ENCODE assay signal across 7 cellular contexts in the genomic region with DNA sequence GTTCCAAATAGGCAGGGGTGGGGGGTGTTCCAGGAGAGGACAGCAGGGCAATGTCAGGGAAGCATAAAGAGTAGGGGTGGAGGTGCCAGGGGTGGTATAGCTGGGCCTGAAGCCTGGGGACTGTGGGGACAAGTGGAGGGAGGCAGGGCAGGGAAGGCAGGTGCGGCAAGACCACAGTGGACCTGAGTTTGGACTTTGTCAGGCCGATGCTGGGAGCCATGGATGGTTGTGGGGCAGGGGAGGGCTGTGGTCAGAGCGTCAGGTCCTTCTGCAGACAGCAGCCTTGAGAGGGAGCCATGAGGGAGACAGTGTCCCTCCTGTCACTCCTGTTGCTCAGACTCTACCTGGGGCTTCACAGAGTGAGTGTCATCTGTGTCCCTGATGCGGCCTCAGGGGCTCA.
"Had no signal": no experiment of that assay in that cellular context is flagged by ENCODE, and none has a peak within 500 bp of the region (broad histone marks: within the 10 kb centered on the region; RNA-seq: fewer than 3 reads in every experiment).

No MANE protein-coding gene starts in this region.

- H2AFZ ChIP-seq: GM23248 had no signal

- H3K27ac ChIP-seq: GM23248 had no signal

- H3K9ac ChIP-seq: GM23248 had no signal

- ATAC-seq: HCT116 had no signal

- H3K36me3 ChIP-seq: HAP-1 had no signal

- DNase-seq: GM23248, GOT3, H7, HFFc6, IMR-90 had no signal

- H3K4me3 ChIP-seq: GM23248, HAP-1 had no signal

- H3K4me1 ChIP-seq: HAP-1 had no signal

- H3K9me3 ChIP-seq: HAP-1 had no signal
